Comparison of ENCODE assay signal across 40 cellular contexts in genomic region chr7:10308276-10308675, GRCh38.
"Had no signal": no experiment of that assay in that cellular context is flagged by ENCODE, and none has a peak within 500 bp of the region (broad histone marks: within the 10 kb centered on the region; RNA-seq: fewer than 3 reads in every experiment).

No MANE protein-coding gene starts in this region.

- H3K27me3 Mint-ChIP-seq: activated naive CD4-positive, alpha-beta T cell treated with anti-CD3 and anti-CD28 coated beads, Interleukin-2, amount 10 ng/mL, durations not matched to agents 7 days and 5 days; activated naive CD4-positive, alpha-beta T cell treated with anti-CD3 and anti-CD28 coated beads, Interleukin-2, amount 50 U/mL, for 24 hours; activated naive CD8-positive, alpha-beta T cell; activated naive CD8-positive, alpha-beta T cell treated with anti-CD3 and anti-CD28 coated beads for 36 hours; activated naive CD8-positive, alpha-beta T cell treated with anti-CD3 and anti-CD28 coated beads, Interleukin-2, amount 10 ng/mL, durations not matched to agents 7 days and 5 days; activated naive CD8-positive, alpha-beta T cell treated with anti-CD3 and anti-CD28 coated beads, Interleukin-2, amount 50 U/mL, for 24 hours; activated T-cell treated with anti-CD3 and anti-CD28 coated beads, Interleukin-2, amount 50 U/mL, for 24 hours; activated T-helper 17 cell treated with anti-CD3 and anti-CD28 coated beads, Interleukin-2, amount 50 U/mL, for 72 hours; brain; central memory CD8-positive, alpha-beta T cell had no signal

- H3K36me3 Mint-ChIP-seq: activated naive CD4-positive, alpha-beta T cell treated with anti-CD3 and anti-CD28 coated beads, Interleukin-2, amount 10 ng/mL, durations not matched to agents 7 days and 5 days; activated naive CD4-positive, alpha-beta T cell treated with anti-CD3 and anti-CD28 coated beads, Interleukin-2, amount 50 U/mL, for 24 hours; activated naive CD4-positive, alpha-beta T cell treated with anti-CD3 and anti-CD28 coated beads, Interleukin-2, amount 50 U/mL, for 72 hours; activated naive CD8-positive, alpha-beta T cell; activated naive CD8-positive, alpha-beta T cell treated with anti-CD3 and anti-CD28 coated beads for 36 hours; activated naive CD8-positive, alpha-beta T cell treated with anti-CD3 and anti-CD28 coated beads, Interleukin-2, amount 10 ng/mL, durations not matched to agents 7 days and 5 days; brain had no signal

- H3K4me3 Mint-ChIP-seq: activated naive CD4-positive, alpha-beta T cell treated with anti-CD3 and anti-CD28 coated beads for 36 hours; activated naive CD4-positive, alpha-beta T cell treated with anti-CD3 and anti-CD28 coated beads, Interleukin-2, amount 10 ng/mL, durations not matched to agents 7 days and 5 days; activated naive CD4-positive, alpha-beta T cell treated with anti-CD3 and anti-CD28 coated beads, Interleukin-2, amount 50 U/mL, for 24 hours; activated naive CD8-positive, alpha-beta T cell; activated naive CD8-positive, alpha-beta T cell treated with anti-CD3 and anti-CD28 coated beads for 36 hours; activated naive CD8-positive, alpha-beta T cell treated with anti-CD3 and anti-CD28 coated beads, Interleukin-2, amount 10 ng/mL, durations not matched to agents 7 days and 5 days; activated naive CD8-positive, alpha-beta T cell treated with anti-CD3 and anti-CD28 coated beads, Interleukin-2, amount 50 U/mL, for 24 hours; activated T-cell treated with anti-CD3 and anti-CD28 coated beads, Interleukin-2, amount 50 U/mL, for 24 hours; activated T-cell treated with anti-CD3 and anti-CD28 coated beads, Interleukin-2, amount 50 U/mL, for 4 hours; activated T-cell treated with anti-CD3 and anti-CD28 coated beads, Interleukin-2, amount 50 U/mL, for 72 hours; activated T-helper 1 cell treated with anti-CD3 and anti-CD28 coated beads, Interleukin-12 subunit alpha, Interleukin-12 subunit beta, Interleukin-2, Interleukin-4 antibody, amounts not matched to agents 30 ng/mL and 10 ng/mL and 1 ng/mL, durations not matched to agents 14 hours and 24 hours and 36 hours; activated T-helper 17 cell treated with anti-CD3 and anti-CD28 coated beads, Interleukin-2, amount 50 U/mL, for 72 hours; brain; central memory CD8-positive, alpha-beta T cell had no signal

- H3K4me3 ChIP-seq: adrenal gland, ascending aorta, body of pancreas, breast epithelium, cardiac muscle cell had no signal

- ATAC-seq: activated naive CD4-positive, alpha-beta T cell treated with anti-CD3 and anti-CD28 coated beads, Interleukin-2, amount 50 U/mL, for 72 hours; activated naive CD8-positive, alpha-beta T cell treated with anti-CD3 and anti-CD28 coated beads, Interleukin-2, amount 50 U/mL, for 24 hours; activated T-cell treated with anti-CD3 and anti-CD28 coated beads, Interleukin-2, amount 50 U/mL, for 4 hours; activated T-cell treated with anti-CD3 and anti-CD28 coated beads, Interleukin-2, amount 50 U/mL, for 72 hours; activated T-helper 17 cell treated with anti-CD3 and anti-CD28 coated beads, Interleukin-2, amount 50 U/mL, for 72 hours; body of pancreas had no signal

- H3K27ac Mint-ChIP-seq: activated naive CD4-positive, alpha-beta T cell treated with anti-CD3 and anti-CD28 coated beads for 36 hours; activated naive CD4-positive, alpha-beta T cell treated with anti-CD3 and anti-CD28 coated beads, Interleukin-2, amount 10 ng/mL, durations not matched to agents 7 days and 5 days; activated naive CD4-positive, alpha-beta T cell treated with anti-CD3 and anti-CD28 coated beads, Interleukin-2, amount 50 U/mL, for 24 hours; activated naive CD4-positive, alpha-beta T cell treated with anti-CD3 and anti-CD28 coated beads, Interleukin-2, amount 50 U/mL, for 72 hours; activated naive CD8-positive, alpha-beta T cell; activated naive CD8-positive, alpha-beta T cell treated with anti-CD3 and anti-CD28 coated beads for 36 hours; activated naive CD8-positive, alpha-beta T cell treated with anti-CD3 and anti-CD28 coated beads, Interleukin-2, amount 10 ng/mL, durations not matched to agents 7 days and 5 days; activated naive CD8-positive, alpha-beta T cell treated with anti-CD3 and anti-CD28 coated beads, Interleukin-2, amount 50 U/mL, for 24 hours; activated T-cell treated with anti-CD3 and anti-CD28 coated beads, Interleukin-2, amount 50 U/mL, for 24 hours; activated T-cell treated with anti-CD3 and anti-CD28 coated beads, Interleukin-2, amount 50 U/mL, for 72 hours; activated T-helper 1 cell treated with anti-CD3 and anti-CD28 coated beads, Interleukin-12 subunit alpha, Interleukin-12 subunit beta, Interleukin-2, Interleukin-4 antibody, amounts not matched to agents 30 ng/mL and 10 ng/mL and 1 ng/mL, durations not matched to agents 14 hours and 24 hours and 36 hours; activated T-helper 17 cell treated with anti-CD3 and anti-CD28 coated beads, Interleukin-2, amount 50 U/mL, for 72 hours; activated T-helper 2 cell treated with anti-CD3 and anti-CD28 coated beads, Interferon-gamma antibody, Interleukin-2, Interleukin-4, amounts not matched to agents 10 μg/mL and 5 μg/mL and 100 μg/mL, durations not matched to agents 14 hours and 24 hours and 36 hours; brain had no signal

- H3K9me3 Mint-ChIP-seq: activated naive CD8-positive, alpha-beta T cell treated with anti-CD3 and anti-CD28 coated beads, Interleukin-2, amount 10 ng/mL, durations not matched to agents 7 days and 5 days; activated T-helper 1 cell treated with anti-CD3 and anti-CD28 coated beads, Interleukin-12 subunit alpha, Interleukin-12 subunit beta, Interleukin-2, Interleukin-4 antibody, amounts not matched to agents 30 ng/mL and 10 ng/mL and 1 ng/mL, durations not matched to agents 14 hours and 24 hours and 36 hours; activated T-helper 2 cell treated with anti-CD3 and anti-CD28 coated beads, Interferon-gamma antibody, Interleukin-2, Interleukin-4, amounts not matched to agents 10 μg/mL and 5 μg/mL and 100 μg/mL, durations not matched to agents 14 hours and 24 hours and 36 hours; central memory CD8-positive, alpha-beta T cell had no signal

- FAIRE-seq: astrocyte, bronchial epithelial cell had no signal

- DNase-seq: activated effector memory CD4-positive, alpha-beta T cell treated with anti-CD3 and anti-CD28 coated beads, Interleukin-2, amount 50 U/mL, for 16 hours; activated effector memory CD4-positive, alpha-beta T cell treated with Interleukin-2 at 50 U/mL for 16 hours; activated gamma-delta T cell; activated gamma-delta T cell treated with Interleukin-2 at 50 U/mL for 16 hours; activated naive CD4-positive, alpha-beta T cell; activated naive CD4-positive, alpha-beta T cell treated with anti-CD3 and anti-CD28 coated beads for 36 hours; activated naive CD4-positive, alpha-beta T cell treated with anti-CD3 and anti-CD28 coated beads, Interleukin-2, amount 10 ng/mL, durations not matched to agents 7 days and 5 days; activated naive CD4-positive, alpha-beta T cell treated with anti-CD3 and anti-CD28 coated beads, Interleukin-2, amount 50 U/mL, for 16 hours; activated naive CD4-positive, alpha-beta T cell treated with Interleukin-2 at 50 U/mL for 16 hours; activated naive CD8-positive, alpha-beta T cell treated with anti-CD3 and anti-CD28 coated beads for 36 hours; activated naive CD8-positive, alpha-beta T cell treated with anti-CD3 and anti-CD28 coated beads, Interleukin-2, amount 10 ng/mL, durations not matched to agents 7 days and 5 days; activated naive CD8-positive, alpha-beta T cell treated with anti-CD3 and anti-CD28 coated beads, Interleukin-2, amount 50 U/mL, for 24 hours; activated T-cell treated with anti-CD3 and anti-CD28 coated beads, Interleukin-2, amount 50 U/mL, for 1 hour; activated T-cell treated with anti-CD3 and anti-CD28 coated beads, Interleukin-2, amount 50 U/mL, for 24 hours; activated T-cell treated with anti-CD3 and anti-CD28 coated beads, Interleukin-2, amount 50 U/mL, for 4 hours; activated T-cell treated with anti-CD3 and anti-CD28 coated beads, Interleukin-2, amount 50 U/mL, for 48 hours; activated T-cell treated with anti-CD3 and anti-CD28 coated beads, Interleukin-2, amount 50 U/mL, for 72 hours; adrenal gland; amniotic stem cell; amygdala; anterior cingulate cortex; aorta; body of pancreas; brain microvascular endothelial cell; caudate nucleus; central memory CD4-positive, alpha-beta T cell; cerebellar nuclear complex had no signal

- H3K4me1 Mint-ChIP-seq: activated naive CD4-positive, alpha-beta T cell treated with anti-CD3 and anti-CD28 coated beads, Interleukin-2, amount 10 ng/mL, durations not matched to agents 7 days and 5 days; activated naive CD4-positive, alpha-beta T cell treated with anti-CD3 and anti-CD28 coated beads, Interleukin-2, amount 50 U/mL, for 24 hours; activated naive CD8-positive, alpha-beta T cell treated with anti-CD3 and anti-CD28 coated beads for 36 hours; activated naive CD8-positive, alpha-beta T cell treated with anti-CD3 and anti-CD28 coated beads, Interleukin-2, amount 10 ng/mL, durations not matched to agents 7 days and 5 days; activated naive CD8-positive, alpha-beta T cell treated with anti-CD3 and anti-CD28 coated beads, Interleukin-2, amount 50 U/mL, for 24 hours; activated T-helper 17 cell treated with anti-CD3 and anti-CD28 coated beads, Interleukin-2, amount 50 U/mL, for 72 hours; central memory CD8-positive, alpha-beta T cell had no signal
